1 cellular context compared by ENCODE assay signal in genomic region chr5:112931473-112931872, GRCh38.
TF ChIP-seq lines count a peak whose summit lies in the region.

No MANE protein-coding gene starts in this region.

TF ChIP-seq in K562, 482 proteins besides CTCF, POLR2A, EP300 and RAD21 (continued from another document and continues in another):
- TF ChIP-seq UBTF (IDR thresholded peaks at IDR 0.05; ENCODE audit: borderline replicate concordance in 1 of 2, low read depth in 2 of 2, low read length in 2 of 2) = no peak
- peak; percentile 47; the same call in 1 of the 2 replicates for TF ChIP-seq BACH1 (tag; IDR thresholded peaks at IDR 0.05)
- no peak for TF ChIP-seq BRD9 (IDR thresholded peaks at IDR 0.05; ENCODE audit: low read depth, partially characterized antibody)
- TF ChIP-seq ZC3H4 (CRISPR knock-in tag; IDR thresholded peaks at IDR 0.05; ENCODE audit: borderline replicate concordance) = no peak
- no peak for TF ChIP-seq ZBTB11 (CRISPR knock-in tag; IDR thresholded peaks at IDR 0.05)
- no peak for TF ChIP-seq CBX1 (IDR thresholded peaks at IDR 0.05; ENCODE audit: low read depth)
- peak; percentile 54; the same call in 1 of the 2 replicates for TF ChIP-seq ZNF175 (CRISPR knock-in tag; IDR thresholded peaks at IDR 0.05; ENCODE audit: low read depth)
- no peak for TF ChIP-seq MITF (IDR thresholded peaks at IDR 0.05)
- TF ChIP-seq NCOR1 (IDR thresholded peaks at IDR 0.05) = peak; percentile 60
- TF ChIP-seq GTF3C2 (IDR thresholded peaks at IDR 0.05; ENCODE audit: borderline replicate concordance, extremely low read depth, insufficient read length) = no peak
- TF ChIP-seq KHSRP (IDR thresholded peaks at IDR 0.05) = no peak
- TF ChIP-seq RBBP5 (IDR thresholded peaks at IDR 0.05; ENCODE audit: borderline replicate concordance, insufficient read depth, low read length, poor library complexity, severe bottlenecking) = no peak
- TF ChIP-seq NR1H2 (CRISPR knock-in tag; IDR thresholded peaks at IDR 0.05) = no peak
- TF ChIP-seq SRSF1 (IDR thresholded peaks at IDR 0.05; ENCODE audit: low read depth, low read length) = no peak
- no peak for TF ChIP-seq ZBTB43 (CRISPR knock-in tag; IDR thresholded peaks at IDR 0.05)
- TF ChIP-seq PHF20 (IDR thresholded peaks at IDR 0.05; ENCODE audit: partially characterized antibody) = no peak
- no peak for TF ChIP-seq TCF7L2 (IDR thresholded peaks at IDR 0.05; ENCODE audit: low read depth, low read length)
- no peak for TF ChIP-seq KAT2B (IDR thresholded peaks at IDR 0.05; ENCODE audit: low read depth, low read length)
- no peak for TF ChIP-seq ELF4 (CRISPR knock-in tag; IDR thresholded peaks at IDR 0.05)
- 0 out of 2 replicates have a peak, but pooled peaks have one; percentile 23 for TF ChIP-seq GTF2E2 (tag; IDR thresholded peaks at IDR 0.05)
- 0 out of 2 replicates have a peak, but pooled peaks have one; percentile 37 for TF ChIP-seq FOXJ2 (tag; IDR thresholded peaks at IDR 0.05)
- TF ChIP-seq DPF2 (IDR thresholded peaks at IDR 0.05) = peak; percentile 68; the same call in 1 of the 2 replicates
- no peak for TF ChIP-seq RBM34 (IDR thresholded peaks at IDR 0.05; ENCODE audit: borderline replicate concordance, insufficient read depth, low read length)
- TF ChIP-seq VEZF1 (CRISPR knock-in tag; IDR thresholded peaks at IDR 0.05) = peak; percentile 36; the same call in 1 of the 2 replicates
- TF ChIP-seq MAFF (IDR thresholded peaks at IDR 0.05; ENCODE audit: low read length) = no peak
- TF ChIP-seq ZNF12 (CRISPR knock-in tag; IDR thresholded peaks at IDR 0.05) = no peak
- TF ChIP-seq MYNN (IDR thresholded peaks at IDR 0.05) = no peak
- no peak for TF ChIP-seq MYNN (CRISPR knock-in tag; IDR thresholded peaks at IDR 0.05)
- peak; percentile 30 for TF ChIP-seq NFIC (IDR thresholded peaks at IDR 0.05)
- no peak for TF ChIP-seq THRB (CRISPR knock-in tag; conservative IDR thresholded peaks at IDR 0.05)
- TF ChIP-seq FOXA3 (CRISPR knock-in tag; conservative IDR thresholded peaks at IDR 0.05 in 1 of 2, IDR thresholded peaks at IDR 0.05 in 1 of 2) = peak in 1 of 2 experiments; percentile 32; a peak in 1 of 4 replicates
- no peak for TF ChIP-seq NKRF (IDR thresholded peaks at IDR 0.05; ENCODE audit: borderline replicate concordance)
- peak; percentile 57 for TF ChIP-seq HDAC3 (IDR thresholded peaks at IDR 0.05; ENCODE audit: borderline replicate concordance, partially characterized antibody)
- TF ChIP-seq GTF2A2 (tag; IDR thresholded peaks at IDR 0.05) = no peak
- no peak for TF ChIP-seq KAT7 (CRISPR knock-in tag; IDR thresholded peaks at IDR 0.05; ENCODE audit: borderline replicate concordance)
- no peak for TF ChIP-seq HNRNPH1 (optimal IDR thresholded peaks at IDR 0.05; ENCODE audit: low read depth, low read length)
- TF ChIP-seq ZNF583 (CRISPR knock-in tag; IDR thresholded peaks at IDR 0.05) = no peak
- no peak for TF ChIP-seq XRCC5 (IDR thresholded peaks at IDR 0.05; ENCODE audit: low read depth, low read length)
- TF ChIP-seq MBD2 (IDR thresholded peaks at IDR 0.05; ENCODE audit: borderline replicate concordance, low read depth) = no peak
- TF ChIP-seq KLF6 (CRISPR knock-in tag; IDR thresholded peaks at IDR 0.05; ENCODE audit: borderline replicate concordance) = no peak
- TF ChIP-seq ZNF707 (CRISPR knock-in tag; conservative IDR thresholded peaks at IDR 0.05) = no peak
- no peak for TF ChIP-seq PATZ1 (CRISPR knock-in tag; IDR thresholded peaks at IDR 0.05; ENCODE audit: borderline replicate concordance)
- peak; percentile 31 for TF ChIP-seq ZFP36 (IDR thresholded peaks at IDR 0.05; ENCODE audit: low read depth, low read length, partially characterized antibody)
- no peak for TF ChIP-seq NFRKB (IDR thresholded peaks at IDR 0.05; ENCODE audit: low read depth)
- no peak for TF ChIP-seq FOS (IDR thresholded peaks at IDR 0.05; ENCODE audit: extremely low read depth, insufficient read length)
- TF ChIP-seq ZNF224 (CRISPR knock-in tag; IDR thresholded peaks at IDR 0.05) = no peak
- TF ChIP-seq ADNP (tag; IDR thresholded peaks at IDR 0.05) = no peak
- TF ChIP-seq ETV1 (tag; conservative IDR thresholded peaks at IDR 0.05; ENCODE audit: low read depth) = peak; percentile 99
